In genomic region chrX:15911729-15912550, GRCh38 we compare ENCODE assay signal across 10 cellular contexts. TPM values are rescaled to one million over a fixed set of nuclear protein-coding genes. Genes with fewer than 3 reads are reported as not detected.
DNase-seq lines count a peak whose midpoint lies in the region; ATAC-seq, FAIRE-seq and TF ChIP-seq lines count a peak whose summit lies in the region.
"Had no signal": no experiment of that assay in that cellular context is flagged by ENCODE, and none has a peak within 500 bp of the region (broad histone marks: within the 10 kb centered on the region; RNA-seq: fewer than 3 reads in every experiment).

No MANE protein-coding gene starts in this region.

- no peak overlapping the region for H3K27ac ChIP-seq in SK-N-SH (ENCODE audit: low read depth in 2 of 2, low read length in 1 of 2)
- H3K27ac ChIP-seq in H1 (ENCODE audit: low read depth, low read length): no peak overlapping the region
- peak overlapping the region; percentile 11 for H3K27ac ChIP-seq in smooth muscle cell (ENCODE audit: low read depth)

- no peak overlapping the region for H3K56ac ChIP-seq in H1 (replicated peaks; ENCODE audit: insufficient read length, low read depth, low read length)

- no peak overlapping the region; the same call in 1 of the 2 replicates for H2BK15ac ChIP-seq in H1 (ENCODE audit: low read length)

- no peak for FAIRE-seq in H1 (lab: Jason Lieb, UNC)
- FAIRE-seq: kidney had no signal

- TF ChIP-seq CTCF in SK-N-SH (IDR thresholded peaks at IDR 0.05) (0 out of 2 replicates have a peak, but pooled peaks have one; percentile 16), H1 (IDR thresholded peaks at IDR 0.05; ENCODE audit: control extremely low read depth in 1 of 3, insufficient read depth in 1 of 3, low read depth in 1 of 3, low read length in 3 of 3) (no peak), smooth muscle cell (IDR thresholded peaks at IDR 0.05; ENCODE audit: borderline replicate concordance, insufficient read depth, poor library complexity, severe bottlenecking) (no peak)

- no peaks in the 10 kb centered on the region for H3K79me2 ChIP-seq in SK-N-SH (ENCODE audit: insufficient read depth)
- H3K79me2 ChIP-seq in H1 (ENCODE audit: control insufficient read depth in 1 of 2, insufficient read depth in 2 of 2, low read length in 2 of 2): no peaks in the 10 kb centered on the region
- H3K79me2 ChIP-seq in smooth muscle cell (ENCODE audit: low read depth): no peaks in the 10 kb centered on the region

- no peak overlapping the region for H3K23ac ChIP-seq in H1 (ENCODE audit: insufficient read length)

- WGBS in SK-N-SH (ENCODE audit: low lambda C conversion rate): 48% methylated on average over 4 of the region's 4 CpGs
- WGBS in H1 (ENCODE audit: extremely low coverage in 1 of 2, insufficient coverage in 1 of 2, insufficient read length in 1 of 2, insufficient replicate concordance in 2 of 2, low coverage in 1 of 2, low lambda C conversion rate in 2 of 2, missing lambda C conversion rate in 1 of 2), 2 experiments: 93% methylated on average over 4 of the region's 4 CpGs; no CpG with 5 or more reads in 1 of the 2 experiments
- 80% methylated on average over 4 of the region's 4 CpGs for WGBS in smooth muscle cell (ENCODE audit: low lambda C conversion rate)

- no peaks in the 10 kb centered on the region for H3K9me2 ChIP-seq in SK-N-SH

- H3K9me3 ChIP-seq in SK-N-SH: no peaks in the 10 kb centered on the region
- H3K9me3 ChIP-seq in H1 (ENCODE audit: insufficient read depth in 2 of 2, low read depth in 1 of 2, low read length in 1 of 2): no peaks in the 10 kb centered on the region; a peak in 1 of 4 replicates
- no peaks in the 10 kb centered on the region for H3K9me3 ChIP-seq in smooth muscle cell (replicated peaks; ENCODE audit: low read depth)

- no peak overlapping the region for H3K14ac ChIP-seq in H1 (ENCODE audit: insufficient read length)

- no peak overlapping the region for H2BK5ac ChIP-seq in H1 (ENCODE audit: low read depth, low read length)

- H2BK120ac ChIP-seq in H1 (replicated peaks; ENCODE audit: low read depth, low read length): peak overlapping the region; percentile 38

- DNase-seq in SK-N-SH: no peak
- peak; percentile 98 for DNase-seq in MV-4-11 (lab: John Stamatoyannopoulos, UW)
- DNase-seq in H1 (ENCODE audit: low read depth in 1 of 2, low spot score in 2 of 2): no peak
- no peak for DNase-seq in smooth muscle cell (lab: John Stamatoyannopoulos, UW; ENCODE audit: unreplicated experiment)
- no peak for DNase-seq in activated gamma-delta T cell treated with Interleukin-2 at 50 U/mL for 16 hours
- DNase-seq: activated naive CD4-positive, alpha-beta T cell; kidney had no signal

- no peak overlapping the region for H2AK5ac ChIP-seq in H1 (ENCODE audit: low read depth, low read length)

- TF ChIP-seq EP300 in SK-N-SH (IDR thresholded peaks at IDR 0.05; ENCODE audit: borderline replicate concordance in 1 of 2, low read depth in 1 of 2, low read length in 1 of 2) (no peak), H1 (IDR thresholded peaks at IDR 0.05; ENCODE audit: borderline replicate concordance in 1 of 2, low read depth in 2 of 2, low read length in 2 of 2) (no peak)

- CTCF ChIA-PET in SK-N-SH (lab: Yijun Ruan, JAX): no interaction called here
- CTCF ChIA-PET in H1 (lab: Charles Lee; ENCODE audit: partially characterized antibody): no interaction called here

- H3K4me1 ChIP-seq in SK-N-SH (ENCODE audit: control insufficient read depth in 1 of 2, insufficient read depth in 2 of 2, low read depth in 1 of 2, low read length in 1 of 2) (no peaks in the 10 kb centered on the region), H1 (replicated peaks in 1 of 4; ENCODE audit: control insufficient read depth in 3 of 4, insufficient read depth in 4 of 4, low read length in 3 of 4) (peaks cover 2 to 13% (median 9%) of the 10 kb centered on the region in 4 experiments; a peak in 5 of 7 replicates), smooth muscle cell (ENCODE audit: low read depth) (peaks cover 22% of the 10 kb centered on the region)

- H3K36me3 ChIP-seq in SK-N-SH (replicated peaks in 1 of 2; ENCODE audit: control insufficient read depth in 1 of 2, insufficient read depth in 2 of 2, low read length in 1 of 2) (no peaks in the 10 kb centered on the region), H1 (ENCODE audit: control insufficient read depth in 2 of 4, insufficient read depth in 4 of 4, low read length in 3 of 4) (no peaks in the 10 kb centered on the region), smooth muscle cell (ENCODE audit: low read depth) (no peaks in the 10 kb centered on the region)

- H4K8ac ChIP-seq in H1 (ENCODE audit: extremely low read depth, insufficient read depth, low read length): no peak overlapping the region

- H3K27me3 ChIP-seq in SK-N-SH (ENCODE audit: insufficient read depth) (no peaks in the 10 kb centered on the region; the same call in 1 of the 2 replicates), H1 (replicated peaks in 1 of 4; ENCODE audit: control insufficient read depth in 3 of 4, extremely low read depth in 1 of 4, insufficient read depth in 3 of 4, low read length in 3 of 4) (no peaks in the 10 kb centered on the region), smooth muscle cell (ENCODE audit: low read depth) (no peaks in the 10 kb centered on the region)

- no peaks in the 10 kb centered on the region for H3K23me2 ChIP-seq in H1 (ENCODE audit: low read depth, low read length)

- H3F3A ChIP-seq in SK-N-SH (replicated peaks; ENCODE audit: insufficient read depth) (no peaks in the 10 kb centered on the region), smooth muscle cell (ENCODE audit: low read depth) (peaks cover 4% of the 10 kb centered on the region)

- 0 out of 2 replicates have a peak overlapping the region, but pooled peaks have one; percentile 32 for H2BK20ac ChIP-seq in H1 (ENCODE audit: low read length)

- no peak for TF ChIP-seq POLR2A in H1 (IDR thresholded peaks at IDR 0.05; ENCODE audit: control extremely low read depth in 1 of 2, low read depth in 2 of 2, low read length in 2 of 2)

- H4K20me1 ChIP-seq in SK-N-SH (ENCODE audit: insufficient read depth) (no peaks in the 10 kb centered on the region), H1 (replicated peaks in 1 of 2; ENCODE audit: control insufficient read depth in 1 of 2, insufficient read depth in 2 of 2, low read length in 2 of 2) (no peaks in the 10 kb centered on the region), smooth muscle cell (ENCODE audit: low read depth) (no peaks in the 10 kb centered on the region)

- H2BK12ac ChIP-seq in H1 (ENCODE audit: low read depth, low read length): 0 out of 2 replicates have a peak overlapping the region, but pooled peaks have one; percentile 39

- no peaks in the 10 kb centered on the region for H3K79me1 ChIP-seq in H1 (ENCODE audit: low read depth, low read length)

- no peak overlapping the region for H4K5ac ChIP-seq in H1 (ENCODE audit: insufficient read length, low read depth, low read length)

- H3K4me3 ChIP-seq in SK-N-SH (ENCODE audit: low read depth in 2 of 2, low read length in 1 of 2) (no peak overlapping the region), H1 (ENCODE audit: extremely low read depth in 1 of 4, insufficient read depth in 2 of 4, low read depth in 3 of 4, low read length in 4 of 4) (no peak overlapping the region), smooth muscle cell (no peak overlapping the region)

- TF ChIP-seq RAD21 in SK-N-SH (IDR thresholded peaks at IDR 0.05; ENCODE audit: low read length) (no peak), H1 (IDR thresholded peaks at IDR 0.05 in 1 of 2, conservative IDR thresholded peaks at IDR 0.05 in 1 of 2; ENCODE audit: low read depth in 2 of 2, low read length in 2 of 2) (no peak)

- no peak overlapping the region for H4K91ac ChIP-seq in H1 (replicated peaks; ENCODE audit: insufficient read length, low read length)

- H3K4me2 ChIP-seq in SK-N-SH (no peak overlapping the region), H1 (ENCODE audit: insufficient read depth in 1 of 2, low read depth in 2 of 2, low read length in 2 of 2) (no peak overlapping the region), smooth muscle cell (no peak overlapping the region)

- POLR2A ChIA-PET in SK-N-SH (lab: Yijun Ruan, JAX): no interaction called here
- POLR2A ChIA-PET in H1 (lab: Charles Lee; ENCODE audit: partially characterized antibody): interaction anchor here (0.7 kb wide), 1 partner anchor 12 kb away, joined by 3 read pairs; no protein-coding TSS in a partner anchor

- H3K4ac ChIP-seq in H1 (replicated peaks; ENCODE audit: insufficient read length, low read depth, low read length): no peak overlapping the region

- H2AFZ ChIP-seq in SK-N-SH (ENCODE audit: low read depth) (no peak overlapping the region), H1 (ENCODE audit: low read length) (no peak overlapping the region), smooth muscle cell (ENCODE audit: low read depth) (no peak overlapping the region)

- ATAC-seq in SK-N-SH treated with all-trans-retinoic acid at 6 μM for 48 hours (no peak), GM19328 (IDR thresholded peaks at IDR 0.05; ENCODE audit: unreplicated experiment) (no peak), HG02588 (IDR thresholded peaks at IDR 0.05; ENCODE audit: unreplicated experiment) (no peak)

- H3K9ac ChIP-seq in SK-N-SH: no peak overlapping the region
- H3K9ac ChIP-seq in H1 (replicated peaks in 1 of 4; ENCODE audit: extremely low read depth in 1 of 4, low read depth in 3 of 4, low read length in 3 of 4): no peak overlapping the region
- no peak overlapping the region for H3K9ac ChIP-seq in smooth muscle cell (ENCODE audit: low read depth)

- no peak overlapping the region; the same call in 1 of the 2 replicates for H3K18ac ChIP-seq in H1 (ENCODE audit: extremely low read depth, low read length)

TF ChIP-seq in SK-N-SH, 30 proteins besides CTCF, POLR2A, EP300 and RAD21 (continues in another document):
- TF ChIP-seq FOXM1 (IDR thresholded peaks at IDR 0.05; ENCODE audit: low read depth): no peak

TF ChIP-seq in H1, 55 proteins besides CTCF, POLR2A, EP300 and RAD21 (continues in another document):
- TF ChIP-seq SRF (IDR thresholded peaks at IDR 0.05; ENCODE audit: low read depth, low read length) (no peak), SP2 (IDR thresholded peaks at IDR 0.05; ENCODE audit: low read length) (no peak), SUZ12 (IDR thresholded peaks at IDR 0.05; ENCODE audit: low read length) (no peak)

RNA-seq across cellular contexts. Expression of gene AP1S2, which starts 57.3 kb away (rescaled TPM):
- polyA plus RNA-seq in SK-N-SH (2012; rRNA removed) (17.7 and 21.2 TPM in 2 replicates), H1 (2011; rRNA removed) (41.3 and 88.2 TPM in 2 replicates), smooth muscle cell (86.7 and 120 TPM in 2 replicates)
- 33.6 and 47.0 TPM in 2 replicates for polyA plus RNA-seq in SK-N-SH (2012; cell fraction: cytosol; rRNA removed)
- 5.7 and 15.1 TPM in 2 replicates for polyA plus RNA-seq in SK-N-SH (2012; cell fraction: nucleus; rRNA removed)
- 230 and 237 TPM in 2 replicates for total RNA-seq in H1 (2021; fragmentation: NEBNext Ultra II Directional; extraction: Animal tissue kit (Norgen Biotek cat#: 25700))
- 114 TPM for polyA plus RNA-seq in H1 (2011; cell fraction: cytosol; rRNA removed)
- polyA plus RNA-seq in H1 (2011; cell fraction: nucleus; rRNA removed): 36.2 TPM
- 105 to 192 TPM (median 134 TPM) in 4 replicates for polyA plus RNA-seq in H1 (2012, experiment 1 of 2)
- polyA plus RNA-seq in H1 (2012, experiment 2 of 2): 32.4 TPM
- polyA plus RNA-seq in H1 (2013, experiment 1 of 2): 128 TPM
- 123 TPM for polyA plus RNA-seq in H1 (2013, experiment 2 of 2)
- 53.8 and 103 TPM in 2 replicates for polyA minus RNA-seq in H1 (2011; rRNA and poly(A)+ RNA removed)
- 86.9 TPM for polyA minus RNA-seq in H1 (2011; cell fraction: cytosol; rRNA and poly(A)+ RNA removed)
- polyA minus RNA-seq in H1 (2011; cell fraction: nucleus; rRNA and poly(A)+ RNA removed): 109 TPM
- 162 and 233 TPM in 2 replicates for total RNA-seq in smooth muscle cell

Comparison
In these comparisons a context has a peak if more than half of its experiments do, and no peak if none do; other contexts are left out.
1. Of the 17 proteins assayed by ChIP-seq in both H1 and SK-N-SH: peak only in H1: none; only in SK-N-SH: CTCF; in both: none; in neither: 16.